27 cellular contexts compared by ENCODE assay signal in genomic region chr1:117760069-117760468, GRCh38.
"Had no signal": no experiment of that assay in that cellular context is flagged by ENCODE, and none has a peak within 500 bp of the region (broad histone marks: within the 10 kb centered on the region; RNA-seq: fewer than 3 reads in every experiment).

No MANE protein-coding gene starts in this region.

- H3K27me3 ChIP-seq: brain microvascular endothelial cell, gastrocnemius medialis, right lobe of liver, vagina had no signal

- H3K9me3 Mint-ChIP-seq: activated CD4-positive, alpha-beta T cell treated with anti-CD3 and anti-CD28 coated beads, Interleukin-2, amount 10 ng/mL, durations not matched to agents 7 days and 5 days; activated CD8-positive, alpha-beta T cell treated with anti-CD3 and anti-CD28 coated beads for 36 hours; activated T-cell treated with anti-CD3 and anti-CD28 coated beads, Interleukin-2, amount 50 U/mL, for 4 hours; activated T-helper 17 cell treated with anti-CD3 and anti-CD28 coated beads, Interleukin-2, amount 50 U/mL, for 72 hours; stimulated activated effector memory CD8-positive, alpha-beta T cell treated with anti-CD3 and anti-CD28 coated beads, Interleukin-12 subunit alpha, Interleukin-12 subunit beta, amount 100 ng/mL, for 72 hours; stimulated activated naive CD8-positive, alpha-beta T cell treated with anti-CD3 and anti-CD28 coated beads, Interleukin-15, Interleukin-2, amounts not matched to agents 100 ng/mL and 50 ng/mL, for 24 hours had no signal

- H3K4me3 ChIP-seq: coronary artery, dorsolateral prefrontal cortex, gastrocnemius medialis, left ventricle myocardium inferior, lung, mucosa of descending colon, right lobe of liver, vagina had no signal

- ATAC-seq: activated CD8-positive, alpha-beta T cell treated with anti-CD3 and anti-CD28 coated beads for 36 hours; activated T-cell treated with anti-CD3 and anti-CD28 coated beads, Interleukin-2, amount 50 U/mL, for 4 hours; activated T-helper 17 cell treated with anti-CD3 and anti-CD28 coated beads, Interleukin-2, amount 50 U/mL, for 72 hours; gastrocnemius medialis; right lobe of liver; stimulated activated effector memory CD8-positive, alpha-beta T cell treated with anti-CD3 and anti-CD28 coated beads, Interleukin-12 subunit alpha, Interleukin-12 subunit beta, amount 100 ng/mL, for 72 hours had no signal

- H3K4me3 Mint-ChIP-seq: activated CD4-positive, alpha-beta T cell treated with anti-CD3 and anti-CD28 coated beads, Interleukin-2, amount 10 ng/mL, durations not matched to agents 7 days and 5 days; activated CD8-positive, alpha-beta T cell treated with anti-CD3 and anti-CD28 coated beads for 36 hours; activated T-cell treated with anti-CD3 and anti-CD28 coated beads, Interleukin-2, amount 50 U/mL, for 4 hours; activated T-helper 17 cell treated with anti-CD3 and anti-CD28 coated beads, Interleukin-2, amount 50 U/mL, for 72 hours; nephron; stimulated activated effector memory CD8-positive, alpha-beta T cell treated with anti-CD3 and anti-CD28 coated beads, Interleukin-12 subunit alpha, Interleukin-12 subunit beta, amount 100 ng/mL, for 72 hours; stimulated activated naive CD8-positive, alpha-beta T cell treated with anti-CD3 and anti-CD28 coated beads, Interleukin-15, Interleukin-2, amounts not matched to agents 100 ng/mL and 50 ng/mL, for 24 hours; type B pancreatic cell had no signal

- DNase-seq: activated CD4-positive, alpha-beta T cell treated with anti-CD3 and anti-CD28 coated beads, Interleukin-2, amount 10 ng/mL, durations not matched to agents 7 days and 5 days; activated CD4-positive, CD25-positive, alpha-beta regulatory T cell treated with anti-CD3 and anti-CD28 coated beads, Interleukin-2, amount 50 U/mL, for 72 hours; activated CD8-positive, alpha-beta T cell treated with anti-CD3 and anti-CD28 coated beads for 36 hours; activated gamma-delta T cell treated with Interleukin-2 at 50 U/mL for 16 hours; activated naive CD4-positive, alpha-beta T cell treated with anti-CD3 and anti-CD28 coated beads, Interleukin-2, amount 50 U/mL, for 16 hours; activated T-cell treated with anti-CD3 and anti-CD28 coated beads, Interleukin-2, amount 50 U/mL, for 4 hours; amniotic stem cell; brain microvascular endothelial cell; dorsolateral prefrontal cortex; effector memory CD4-positive, alpha-beta T cell; gastrocnemius medialis; glutamatergic neuron; left ventricle myocardium inferior; posterior cingulate gyrus; right lobe of liver; stimulated activated CD4-positive, alpha-beta T cell treated with anti-CD3 and anti-CD28 coated beads, Interleukin-12 subunit alpha, Interleukin-12 subunit beta, amount 100 ng/mL, for 4 hours; stimulated activated CD4-positive, alpha-beta T cell treated with anti-CD3 and anti-CD28 coated beads, Interleukin-4, amount 100 ng/mL, for 24 hours; substantia nigra had no signal

- H3K27ac Mint-ChIP-seq: activated CD4-positive, alpha-beta T cell treated with anti-CD3 and anti-CD28 coated beads, Interleukin-2, amount 10 ng/mL, durations not matched to agents 7 days and 5 days; activated CD8-positive, alpha-beta T cell treated with anti-CD3 and anti-CD28 coated beads for 36 hours; activated T-helper 17 cell treated with anti-CD3 and anti-CD28 coated beads, Interleukin-2, amount 50 U/mL, for 72 hours; nephron; stimulated activated effector memory CD8-positive, alpha-beta T cell treated with anti-CD3 and anti-CD28 coated beads, Interleukin-12 subunit alpha, Interleukin-12 subunit beta, amount 100 ng/mL, for 72 hours; stimulated activated naive CD8-positive, alpha-beta T cell treated with anti-CD3 and anti-CD28 coated beads, Interleukin-15, Interleukin-2, amounts not matched to agents 100 ng/mL and 50 ng/mL, for 24 hours; type B pancreatic cell had no signal

- H3K36me3 Mint-ChIP-seq: stimulated activated effector memory CD8-positive, alpha-beta T cell treated with anti-CD3 and anti-CD28 coated beads, Interleukin-12 subunit alpha, Interleukin-12 subunit beta, amount 100 ng/mL, for 72 hours; type B pancreatic cell had no signal

- H3K9me3 ChIP-seq: gastrocnemius medialis, left ventricle myocardium inferior, mucosa of descending colon, right lobe of liver, vagina had no signal

- H3K27ac ChIP-seq: brain microvascular endothelial cell, coronary artery, dorsolateral prefrontal cortex, gastrocnemius medialis, left ventricle myocardium inferior, right lobe of liver, vagina had no signal

- H3K36me3 ChIP-seq: brain microvascular endothelial cell, gastrocnemius medialis, left ventricle myocardium inferior, right lobe of liver, vagina had no signal
